In genomic region chr12:108572166-108572790, GRCh38 we compare ENCODE assay signal across 1 cellular context.
TF ChIP-seq lines count a peak whose summit lies in the region.

No MANE protein-coding gene starts in this region.

TF ChIP-seq in HepG2, 621 proteins besides CTCF, POLR2A, EP300 and RAD21:
- TF ChIP-seq ZNF629 (CRISPR knock-in tag; conservative IDR thresholded peaks at IDR 0.05): 0 out of 2 replicates have a peak, but pooled peaks have one; percentile 64
- no peak for TF ChIP-seq ZNF567 (CRISPR knock-in tag; IDR thresholded peaks at IDR 0.05; ENCODE audit: borderline replicate concordance)
- no peak for TF ChIP-seq NKX3-1 (CRISPR knock-in tag; IDR thresholded peaks at IDR 0.05)
- no peak for TF ChIP-seq SP2 (CRISPR knock-in tag; IDR thresholded peaks at IDR 0.05)
- no peak for TF ChIP-seq GLI4 (CRISPR knock-in tag; IDR thresholded peaks at IDR 0.05; ENCODE audit: borderline replicate concordance)
- TF ChIP-seq NFAT5 (CRISPR knock-in tag; IDR thresholded peaks at IDR 0.05): no peak
TF ChIP-seq in HepG2: peak in this region for 1.
